ENCODE assay signal across 13 cellular contexts in genomic region chr12:79012616-79013015, GRCh38.
DNase-seq lines count a peak whose midpoint lies in the region; ATAC-seq and TF ChIP-seq lines count a peak whose summit lies in the region.
"Had no signal": no experiment of that assay in that cellular context is flagged by ENCODE, and none has a peak within 500 bp of the region (broad histone marks: within the 10 kb centered on the region; RNA-seq: fewer than 3 reads in every experiment).

No MANE protein-coding gene starts in this region.

- in situ Hi-C loops in GM13977 (cut with MboI; ENCODE audit: low pct_unique_long_range_greater_than_20kb, low sequenced_read_pairs, unreplicated experiment): no loop called here

- no peaks in the 10 kb centered on the region for H3K79me1 ChIP-seq in trophoblast cell (ENCODE audit: low read length)

- H4K8ac ChIP-seq in trophoblast cell (ENCODE audit: low read depth, low read length): no peak overlapping the region

- no CpG with 5 or more reads among the region's 3 CpGs for WGBS in trophoblast cell (ENCODE audit: extremely low coverage, insufficient coverage, insufficient read length)

- DNase-seq in NCI-H2029 (lab: John Stamatoyannopoulos, UW) (peak; percentile 87), NCI-H2029 treated with DMSO at 0.1 percent for 48 hours (lab: John Stamatoyannopoulos, UW) (no peak), NCI-H69 (lab: John Stamatoyannopoulos, UW) (peak; percentile 82), trophoblast cell (no peak), GM13977 (ENCODE audit: low spot score) (no peak), NCI-H226 (no peak)
- peak; percentile 33 for DNase-seq in Jurkat, Clone E6-1 (ENCODE audit: low read depth, low spot score)
- DNase-seq: Caco-2, H7, NCI-H1436, T-cell had no signal

- no peak overlapping the region for H3K4ac ChIP-seq in trophoblast cell (ENCODE audit: low read depth, low read length)

- no peaks in the 10 kb centered on the region for H3K4me1 ChIP-seq in trophoblast cell (ENCODE audit: control insufficient read depth in 1 of 2, insufficient read depth in 2 of 2, low read length in 2 of 2)
- H3K4me1 ChIP-seq: Caco-2 had no signal

- H4K12ac ChIP-seq in trophoblast cell (ENCODE audit: low read depth, low read length): no peak overlapping the region

- H3K18ac ChIP-seq in trophoblast cell (ENCODE audit: low read length): no peak overlapping the region

- H2AK5ac ChIP-seq in trophoblast cell (ENCODE audit: low read length): no peak overlapping the region

- H3K4me3 ChIP-seq in Jurkat, Clone E6-1 (ENCODE audit: low read length): no peak overlapping the region
- H3K4me3 ChIP-seq in trophoblast cell (ENCODE audit: low read depth, low read length): peak overlapping the region; percentile 48

- H3K79me2 ChIP-seq in trophoblast cell (ENCODE audit: control insufficient read depth, insufficient read depth, low read length, poor library complexity): no peaks in the 10 kb centered on the region

- H2AFZ ChIP-seq in trophoblast cell (ENCODE audit: insufficient read depth, low read length, poor library complexity): no peak overlapping the region

- no peaks in the 10 kb centered on the region for H3K27me3 ChIP-seq in trophoblast cell (ENCODE audit: insufficient read depth, low read length)

- no peak overlapping the region for H4K91ac ChIP-seq in trophoblast cell (ENCODE audit: low read depth, low read length)

- H3K4me2 ChIP-seq in trophoblast cell (ENCODE audit: low read length): no peak overlapping the region

- no peaks in the 10 kb centered on the region for H3K9me3 ChIP-seq in trophoblast cell (ENCODE audit: insufficient read depth, low read depth, low read length)
- H3K9me3 ChIP-seq: Caco-2 had no signal

- no peak overlapping the region for H2BK120ac ChIP-seq in trophoblast cell (ENCODE audit: insufficient read depth, low read length, poor library complexity)

- no peak for TF ChIP-seq CTCF in GM13977 (IDR thresholded peaks at IDR 0.05; ENCODE audit: extremely low read depth, insufficient read depth, missing control alignments)

- no peaks in the 10 kb centered on the region for H3K36me3 ChIP-seq in trophoblast cell (ENCODE audit: control insufficient read depth in 1 of 2, insufficient read depth in 2 of 2, low read length in 2 of 2)

- no peak overlapping the region for H2BK5ac ChIP-seq in trophoblast cell (ENCODE audit: low read depth, low read length, poor library complexity)

- H3K23ac ChIP-seq in trophoblast cell (ENCODE audit: low read length): peak overlapping the region; percentile 53

- H3K14ac ChIP-seq in trophoblast cell (ENCODE audit: low read length): no peak overlapping the region

- no peak for ATAC-seq in HG03175 (IDR thresholded peaks at IDR 0.05; ENCODE audit: unreplicated experiment)
- ATAC-seq: T-cell had no signal

- no peak overlapping the region for H3K9ac ChIP-seq in trophoblast cell (ENCODE audit: low read length)

- no peak overlapping the region for H2BK12ac ChIP-seq in trophoblast cell (ENCODE audit: low read length)

- H3K27ac ChIP-seq in trophoblast cell (ENCODE audit: low read depth, low read length): no peak overlapping the region
- H3K27ac ChIP-seq: 22Rv1 had no signal

Comparison
In these comparisons a context has a peak if more than half of its experiments do, and no peak if none do; other contexts are left out.
1. DNase-seq: peak in NCI-H2029 (single experiment), Jurkat, Clone E6-1 (single experiment) and NCI-H69 (single experiment); none in NCI-H2029 treated with DMSO at 0.1 percent for 48 hours (single experiment), trophoblast cell (0 of 2), GM13977 (single experiment) and NCI-H226 (single experiment).